ENCODE assay signal across 32 cellular contexts in genomic region chr12:1080520-1081223, GRCh38.
A peak's percentile ranks its signal among the peaks of the same experiment; 100 is the strongest.
DNase-seq lines count a peak whose midpoint lies in the region; ATAC-seq, FAIRE-seq and TF ChIP-seq lines count a peak whose summit lies in the region.
"Had no signal": no experiment of that assay in that cellular context is flagged by ENCODE, and none has a peak within 500 bp of the region (broad histone marks: within the 10 kb centered on the region; RNA-seq: fewer than 3 reads in every experiment).

No MANE protein-coding gene starts in this region.

- intact Hi-C loops in GM12878 (cut with micrococcal nuclease; ENCODE audit: unreplicated experiment): loop anchor here (5.0 kb wide), 1 partner anchor 128 kb away; no protein-coding TSS in a partner anchor

- H3K79me2 ChIP-seq in KMS-11 (ENCODE audit: insufficient read depth, low read depth) (peaks cover 48% of the 10 kb centered on the region; the same call in 1 of the 2 replicates), GM12878 (ENCODE audit: control insufficient read depth, insufficient read depth, low read length) (no peaks in the 10 kb centered on the region)

- ATAC-seq in GM18907 (IDR thresholded peaks at IDR 0.05; ENCODE audit: unreplicated experiment) (peak; percentile 61), GM12878 (peak; percentile 90), GM18519 (IDR thresholded peaks at IDR 0.05; ENCODE audit: low FRiP score, unreplicated experiment) (no peak)
- ATAC-seq: body of pancreas, gastroesophageal sphincter, left lung, right cardiac atrium had no signal

- RAD21 ChIA-PET in GM12878 (lab: Charles Lee; ENCODE audit: unreplicated experiment): interaction anchor here (0.9 to 3.9 kb wide), 5 partner anchors 11 to 134 kb away, joined by 3 to 33 read pairs (median 3); no protein-coding TSS in a partner anchor

- no peak for TF ChIP-seq EP300 in GM12878 (IDR thresholded peaks at IDR 0.05; ENCODE audit: borderline replicate concordance in 1 of 2, control insufficient read depth in 1 of 2, low read depth in 2 of 2, low read length in 2 of 2)

- no peak overlapping the region; the same call in 1 of the 2 replicates for H2AFZ ChIP-seq in KMS-11 (ENCODE audit: low read depth)
- H2AFZ ChIP-seq in GM12878 (ENCODE audit: control insufficient read depth, low read depth, low read length): peak overlapping the region; percentile 52

- BruUV-seq in GM12878 (replicated peaks; lab: Mats Ljungman, UMichigan): TSS peak; percentile 85

- H3K27me3 ChIP-seq in KMS-11 (ENCODE audit: insufficient read depth, low read depth): no peaks in the 10 kb centered on the region
- H3K27me3 ChIP-seq in GM12878 (replicated peaks in 1 of 2; ENCODE audit: control insufficient read depth in 2 of 2, insufficient read depth in 2 of 2, low read length in 1 of 2): no peaks in the 10 kb centered on the region; a peak in 1 of 4 replicates
- H3K27me3 ChIP-seq: BLaER1 treated with 17β-estradiol and CSF1 and Interleukin-3, amounts not matched to agents 10 nM and 100 nM; body of pancreas; gastroesophageal sphincter; left lung; testis; uterus had no signal

- H3K36me3 ChIP-seq in KMS-11 (ENCODE audit: insufficient read depth) (no peaks in the 10 kb centered on the region), GM12878 (ENCODE audit: control insufficient read depth in 2 of 2, insufficient read depth in 2 of 2, low read length in 1 of 2) (no peaks in the 10 kb centered on the region)
- H3K36me3 ChIP-seq: gastroesophageal sphincter, uterus had no signal

- TF ChIP-seq CTCF in GM12864 (IDR thresholded peaks at IDR 0.05; ENCODE audit: low read depth, low read length, missing control alignments): no peak
- TF ChIP-seq CTCF in KMS-11 (conservative IDR thresholded peaks at IDR 0.05; ENCODE audit: low read depth, low read length): no peak
- TF ChIP-seq CTCF in GM12878 (IDR thresholded peaks at IDR 0.05 in 2 of 3, conservative IDR thresholded peaks at IDR 0.05 in 1 of 3; ENCODE audit: control insufficient read depth in 2 of 3, extremely low read depth in 1 of 3, insufficient read depth in 1 of 3, low read depth in 3 of 3, low read length in 3 of 3): no peak

- H3K27ac ChIP-seq in KMS-11 (peak overlapping the region; percentile 55; the same call in 1 of the 2 replicates), GM12878 (ENCODE audit: control insufficient read depth, insufficient read depth) (peak overlapping the region; percentile 60)
- H3K27ac ChIP-seq: BLaER1 treated with 17β-estradiol and CSF1 and Interleukin-3, amounts not matched to agents 10 nM and 100 nM; body of pancreas; gastroesophageal sphincter; left lung; testis; uterus had no signal

- 28% methylated on average over 11 of the region's 11 CpGs for WGBS in GM12878 (ENCODE audit: insufficient coverage, insufficient replicate concordance, low lambda C conversion rate, missing lambda C conversion rate)

- no peak for DNase-seq in GM12864 (ENCODE audit: low read depth)
- peak; percentile 48 for DNase-seq in GM12878 (ENCODE audit: low read depth, low spot score)
- DNase-seq in GM19238 (ENCODE audit: insufficient read length, low spot score): no peak
- DNase-seq in NCI-H128 (lab: John Stamatoyannopoulos, UW; ENCODE audit: unreplicated experiment): no peak
- DNase-seq in NCI-H446 (lab: John Stamatoyannopoulos, UW): no peak
- DNase-seq: activated CD4-positive, alpha-beta T cell treated with anti-CD3 and anti-CD28 coated beads for 1 hour; activated CD8-positive, alpha-beta memory T cell treated with anti-CD3 and anti-CD28 coated beads for 24 hours; activated gamma-delta T cell treated with Interleukin-2 at 50 U/mL for 16 hours; activated T-cell treated with anti-CD3 and anti-CD28 coated beads, Interleukin-2, amount 50 U/mL, for 24 hours; body of pancreas; Caco-2; DMS79 treated with DMSO at 0.1 percent for 48 hours; GOT3; hypothalamus; left lung; NCI-H1105 treated with DMSO at 0.1 percent for 48 hours; NCI-H2029; NCI-H2227 treated with DMSO at 0.1 percent for 48 hours; NCI-H748 treated with DMSO at 0.1 percent for 48 hours; posterior cingulate gyrus; right cardiac atrium; stimulated activated CD4-positive, alpha-beta T cell treated with anti-CD3 and anti-CD28 coated beads, Interleukin-12 subunit alpha, Interleukin-12 subunit beta, amount 100 ng/mL, for 4 hours; stimulated activated CD4-positive, alpha-beta T cell treated with anti-CD3 and anti-CD28 coated beads, Interleukin-4, amount 100 ng/mL, for 4 hours; stimulated activated naive CD4-positive, alpha-beta T cell treated with Interleukin-2 at 50 U/mL for 16 hours; testis; uterus had no signal

- peak overlapping the region; percentile 58 for H3K4me2 ChIP-seq in KMS-11
- peak overlapping the region; percentile 28; the same call in 1 of the 2 replicates for H3K4me2 ChIP-seq in GM12878 (ENCODE audit: control insufficient read depth, insufficient read depth)
- H3K4me2 ChIP-seq: BLaER1 treated with 17β-estradiol and CSF1 and Interleukin-3, amounts not matched to agents 10 nM and 100 nM had no signal

- in situ Hi-C loops in GM12878 (cut with MboI): no loop called here

- peaks cover 49% of the 10 kb centered on the region for H3K4me1 ChIP-seq in KMS-11 (ENCODE audit: low read depth, poor library complexity, severe bottlenecking)
- peaks cover 3% of the 10 kb centered on the region; the same call in 1 of the 2 replicates for H3K4me1 ChIP-seq in GM12878 (ENCODE audit: control insufficient read depth, insufficient read depth, low read length)
- H3K4me1 ChIP-seq: Caco-2, left lung had no signal

- H3K4me3 ChIP-seq in GM12864 (ENCODE audit: low read depth, low read length): peak overlapping the region; percentile 16; the same call in 1 of the 2 replicates
- H3K4me3 ChIP-seq in KMS-11 (IDR thresholded peaks at IDR 0.05; ENCODE audit: insufficient read depth, low read depth, low read length): no peak overlapping the region
- no peak overlapping the region for H3K4me3 ChIP-seq in GM12878
- H3K4me3 ChIP-seq: BLaER1 treated with 17β-estradiol and CSF1 and Interleukin-3, amounts not matched to agents 10 nM and 100 nM; body of pancreas; gastroesophageal sphincter; left lung; testis; uterus had no signal

- H3K9me3 ChIP-seq in GM12878 (replicated peaks; ENCODE audit: control insufficient read depth, insufficient read depth, low read length): no peaks in the 10 kb centered on the region; the same call in 2 of the 3 replicates
- H3K9me3 ChIP-seq: body of pancreas, Caco-2, gastroesophageal sphincter, left lung, testis, uterus had no signal

- TF ChIP-seq POLR2A in GM12878 (IDR thresholded peaks at IDR 0.05; ENCODE audit: low read depth, low read length): no peak

- peak; percentile 23 for FAIRE-seq in GM12878 (lab: Jason Lieb, UNC)
- FAIRE-seq: TTC549 had no signal

- H3K9ac ChIP-seq in KMS-11 (peak overlapping the region; percentile 25; the same call in 1 of the 2 replicates), GM12878 (ENCODE audit: control insufficient read depth, insufficient read depth, low read length) (no peak overlapping the region)
- H3K9ac ChIP-seq: BLaER1 treated with 17β-estradiol and CSF1 and Interleukin-3, amounts not matched to agents 10 nM and 100 nM had no signal

- H4K20me1 ChIP-seq in KMS-11 (ENCODE audit: insufficient read depth): no peaks in the 10 kb centered on the region
- H4K20me1 ChIP-seq in GM12878 (ENCODE audit: control insufficient read depth, insufficient read depth): no peaks in the 10 kb centered on the region

- POLR2A ChIA-PET in GM12878 (lab: Charles Lee): interaction anchor here (1.2 kb wide), 1 partner anchor 88 kb away, joined by 4 read pairs; no protein-coding TSS in a partner anchor

- TF ChIP-seq RAD21 in GM12878 (IDR thresholded peaks at IDR 0.05; ENCODE audit: insufficient read depth, low read depth, low read length): no peak

- SMC1A ChIA-PET in GM12878 (lab: Charles Lee; ENCODE audit: uncharacterized antibody, unreplicated experiment): interaction anchor here (0.7 to 1.1 kb wide), 5 partner anchors 10 to 134 kb away, joined by 3 to 8 read pairs (median 3); no protein-coding TSS in a partner anchor

- CTCF ChIA-PET in GM12878 (lab: Yijun Ruan, JAX): interaction anchor here (0.9 to 1.8 kb wide), 5 partner anchors 12 to 523 kb away, joined by 3 to 20 read pairs (median 4); no protein-coding TSS in a partner anchor

TF ChIP-seq in GM12878, 131 proteins besides CTCF, POLR2A, EP300 and RAD21 (continues in another document):
- TF ChIP-seq FOXM1 (IDR thresholded peaks at IDR 0.05; ENCODE audit: low read depth, low read length): no peak
- TF ChIP-seq ETV6 (conservative IDR thresholded peaks at IDR 0.05 in 1 of 2, IDR thresholded peaks at IDR 0.05 in 1 of 2; ENCODE audit: borderline replicate concordance in 1 of 2, low read depth in 1 of 2): peak in 1 of 2 experiments; percentile 13; a peak in 1 of 4 replicates
- TF ChIP-seq SUZ12 (IDR thresholded peaks at IDR 0.05; ENCODE audit: unreplicated experiment): no peak
- TF ChIP-seq NFXL1 (IDR thresholded peaks at IDR 0.05; ENCODE audit: borderline replicate concordance): no peak
- TF ChIP-seq MYB (IDR thresholded peaks at IDR 0.05; ENCODE audit: borderline replicate concordance, low read depth, low read length): no peak
- no peak for TF ChIP-seq RFX5 (IDR thresholded peaks at IDR 0.05; ENCODE audit: low read depth, low read length)
- TF ChIP-seq CEBPB (IDR thresholded peaks at IDR 0.05; ENCODE audit: borderline replicate concordance in 1 of 2, low read depth in 2 of 2, low read length in 2 of 2): no peak
